In genomic region chr4:107083-107443, GRCh38 we compare ENCODE assay signal across 1 cellular context.
A peak's percentile ranks its signal among the peaks of the same experiment; 100 is the strongest.
TF ChIP-seq lines count a peak whose summit lies in the region.

No MANE protein-coding gene starts in this region.

TF ChIP-seq in H1, 55 proteins besides CTCF, POLR2A, EP300 and RAD21:
- TF ChIP-seq FOSL1 (IDR thresholded peaks at IDR 0.05; ENCODE audit: insufficient read depth, low read depth, low read length) (no peak), SP4 (IDR thresholded peaks at IDR 0.05; ENCODE audit: low read length) (no peak), CREB1 (IDR thresholded peaks at IDR 0.05) (no peak), E2F6 (IDR thresholded peaks at IDR 0.05) (0 out of 2 replicates have a peak, but pooled peaks have one; percentile 22), TCF12 (IDR thresholded peaks at IDR 0.05; ENCODE audit: low read depth, low read length) (no peak), CBX8 (IDR thresholded peaks at IDR 0.05; ENCODE audit: borderline replicate concordance, low read depth, low read length) (no peak), RXRA (IDR thresholded peaks at IDR 0.05; ENCODE audit: insufficient read depth, low read depth, low read length) (no peak), ASH2L (IDR thresholded peaks at IDR 0.05; ENCODE audit: low read length) (no peak), YY1 (IDR thresholded peaks at IDR 0.05; ENCODE audit: low read depth, low read length) (no peak), KDM4A (IDR thresholded peaks at IDR 0.05; ENCODE audit: low read depth, low read length, severe bottlenecking) (no peak), JUN (IDR thresholded peaks at IDR 0.05; ENCODE audit: low read depth, low read length) (no peak), JUND (IDR thresholded peaks at IDR 0.05; ENCODE audit: low read length) (no peak), SUZ12 (IDR thresholded peaks at IDR 0.05; ENCODE audit: low read length) (peak; percentile 93; the same call in 1 of the 2 replicates), KDM5A (IDR thresholded peaks at IDR 0.05; ENCODE audit: low read length) (no peak), BACH1 (IDR thresholded peaks at IDR 0.05; ENCODE audit: low read length) (no peak), CEBPB (IDR thresholded peaks at IDR 0.05; ENCODE audit: low read depth, low read length) (0 out of 2 replicates have a peak, but pooled peaks have one; percentile 28), PHF8 (conservative IDR thresholded peaks at IDR 0.05; ENCODE audit: low read depth, low read length) (no peak), RNF2 (IDR thresholded peaks at IDR 0.05; ENCODE audit: borderline replicate concordance, low read depth, low read length, missing control alignments, poor library complexity, severe bottlenecking) (no peak), CHD2 (IDR thresholded peaks at IDR 0.05; ENCODE audit: low read length) (no peak), NANOG (IDR thresholded peaks at IDR 0.05; ENCODE audit: insufficient read depth, low read depth, low read length, poor library complexity, severe bottlenecking) (no peak)
